Comparison of ENCODE assay signal across 1 cellular context in genomic region chr7:76317782-76318487, GRCh38.
A peak's percentile ranks its signal among the peaks of the same experiment; 100 is the strongest.
TF ChIP-seq lines count a peak whose summit lies in the region.

No MANE protein-coding gene starts in this region.

TF ChIP-seq in HEK293, 187 proteins besides CTCF, POLR2A, EP300 and RAD21 (continued from another document):
- TF ChIP-seq, protein P1, sequence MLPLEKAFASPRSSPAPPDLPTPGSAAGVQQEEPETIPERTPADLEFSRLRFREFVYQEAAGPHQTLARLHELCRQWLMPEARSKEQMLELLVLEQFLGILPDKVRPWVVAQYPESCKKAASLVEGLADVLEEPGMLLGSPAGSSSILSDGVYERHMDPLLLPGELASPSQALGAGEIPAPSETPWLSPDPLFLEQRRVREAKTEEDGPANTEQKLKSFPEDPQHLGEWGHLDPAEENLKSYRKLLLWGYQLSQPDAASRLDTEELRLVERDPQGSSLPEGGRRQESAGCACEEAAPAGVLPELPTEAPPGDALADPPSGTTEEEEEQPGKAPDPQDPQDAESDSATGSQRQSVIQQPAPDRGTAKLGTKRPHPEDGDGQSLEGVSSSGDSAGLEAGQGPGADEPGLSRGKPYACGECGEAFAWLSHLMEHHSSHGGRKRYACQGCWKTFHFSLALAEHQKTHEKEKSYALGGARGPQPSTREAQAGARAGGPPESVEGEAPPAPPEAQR (tag by site-specific recombination; IDR thresholded peaks at IDR 0.05) = no peak
- TF ChIP-seq IKZF3 (tag by site-specific recombination; IDR thresholded peaks at IDR 0.05) (no peak), KLF7 (tag by site-specific recombination; IDR thresholded peaks at IDR 0.05; ENCODE audit: borderline replicate concordance) (no peak), ZNF843 (tag by site-specific recombination; IDR thresholded peaks at IDR 0.05) (no peak), ZNF544 (tag by site-specific recombination; IDR thresholded peaks at IDR 0.05) (no peak), ZNF341 (tag by site-specific recombination; IDR thresholded peaks at IDR 0.05; ENCODE audit: low read depth) (no peak), ZNF391 (tag by site-specific recombination; IDR thresholded peaks at IDR 0.05; ENCODE audit: borderline replicate concordance, low read depth) (0 out of 2 replicates have a peak, but pooled peaks have one; percentile 40), ZNF76 (tag by site-specific recombination; IDR thresholded peaks at IDR 0.05; ENCODE audit: borderline replicate concordance, low read depth) (no peak), YY1 (tag by site-specific recombination; IDR thresholded peaks at IDR 0.05) (no peak), KLF9 (tag by site-specific recombination; IDR thresholded peaks at IDR 0.05; ENCODE audit: low read depth) (no peak), ZBTB1 (tag by site-specific recombination; IDR thresholded peaks at IDR 0.05) (no peak), ZNF629 (tag by site-specific recombination; IDR thresholded peaks at IDR 0.05) (peak; percentile 53; the same call in 1 of the 2 replicates), SETDB1 (IDR thresholded peaks at IDR 0.05; ENCODE audit: insufficient read length, low read length) (no peak), ZNF837 (tag by site-specific recombination; IDR thresholded peaks at IDR 0.05) (no peak), ZNF768 (tag by site-specific recombination; IDR thresholded peaks at IDR 0.05) (no peak), PRDM2 (tag by site-specific recombination; IDR thresholded peaks at IDR 0.05; ENCODE audit: borderline replicate concordance) (no peak), ZNF692 (tag by site-specific recombination; IDR thresholded peaks at IDR 0.05) (peak; percentile 74), ZFP69B (tag by site-specific recombination; IDR thresholded peaks at IDR 0.05) (peak; percentile 71; the same call in 1 of the 2 replicates), ZNF510 (tag by site-specific recombination; IDR thresholded peaks at IDR 0.05; ENCODE audit: insufficient replicate concordance) (no peak), ZNF426 (tag by site-specific recombination; IDR thresholded peaks at IDR 0.05) (no peak), ZNF777 (tag by site-specific recombination; IDR thresholded peaks at IDR 0.05; ENCODE audit: borderline replicate concordance) (peak; percentile 98), ZFP37 (tag by site-specific recombination; IDR thresholded peaks at IDR 0.05) (no peak), ZNF311 (tag by site-specific recombination; IDR thresholded peaks at IDR 0.05; ENCODE audit: borderline replicate concordance) (no peak), ZNF174 (tag by site-specific recombination; IDR thresholded peaks at IDR 0.05) (no peak), ZNF239 (tag by site-specific recombination; IDR thresholded peaks at IDR 0.05) (no peak)
- TF ChIP-seq, protein P2, sequence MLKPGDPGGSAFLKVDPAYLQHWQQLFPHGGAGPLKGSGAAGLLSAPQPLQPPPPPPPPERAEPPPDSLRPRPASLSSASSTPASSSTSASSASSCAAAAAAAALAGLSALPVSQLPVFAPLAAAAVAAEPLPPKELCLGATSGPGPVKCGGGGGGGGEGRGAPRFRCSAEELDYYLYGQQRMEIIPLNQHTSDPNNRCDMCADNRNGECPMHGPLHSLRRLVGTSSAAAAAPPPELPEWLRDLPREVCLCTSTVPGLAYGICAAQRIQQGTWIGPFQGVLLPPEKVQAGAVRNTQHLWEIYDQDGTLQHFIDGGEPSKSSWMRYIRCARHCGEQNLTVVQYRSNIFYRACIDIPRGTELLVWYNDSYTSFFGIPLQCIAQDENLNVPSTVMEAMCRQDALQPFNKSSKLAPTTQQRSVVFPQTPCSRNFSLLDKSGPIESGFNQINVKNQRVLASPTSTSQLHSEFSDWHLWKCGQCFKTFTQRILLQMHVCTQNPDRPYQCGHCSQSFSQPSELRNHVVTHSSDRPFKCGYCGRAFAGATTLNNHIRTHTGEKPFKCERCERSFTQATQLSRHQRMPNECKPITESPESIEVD (tag by site-specific recombination; IDR thresholded peaks at IDR 0.05) = no peak
- TF ChIP-seq, protein P3, sequence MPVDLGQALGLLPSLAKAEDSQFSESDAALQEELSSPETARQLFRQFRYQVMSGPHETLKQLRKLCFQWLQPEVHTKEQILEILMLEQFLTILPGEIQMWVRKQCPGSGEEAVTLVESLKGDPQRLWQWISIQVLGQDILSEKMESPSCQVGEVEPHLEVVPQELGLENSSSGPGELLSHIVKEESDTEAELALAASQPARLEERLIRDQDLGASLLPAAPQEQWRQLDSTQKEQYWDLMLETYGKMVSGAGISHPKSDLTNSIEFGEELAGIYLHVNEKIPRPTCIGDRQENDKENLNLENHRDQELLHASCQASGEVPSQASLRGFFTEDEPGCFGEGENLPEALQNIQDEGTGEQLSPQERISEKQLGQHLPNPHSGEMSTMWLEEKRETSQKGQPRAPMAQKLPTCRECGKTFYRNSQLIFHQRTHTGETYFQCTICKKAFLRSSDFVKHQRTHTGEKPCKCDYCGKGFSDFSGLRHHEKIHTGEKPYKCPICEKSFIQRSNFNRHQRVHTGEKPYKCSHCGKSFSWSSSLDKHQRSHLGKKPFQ (tag by site-specific recombination; IDR thresholded peaks at IDR 0.05) = no peak
- TF ChIP-seq, protein P4, sequence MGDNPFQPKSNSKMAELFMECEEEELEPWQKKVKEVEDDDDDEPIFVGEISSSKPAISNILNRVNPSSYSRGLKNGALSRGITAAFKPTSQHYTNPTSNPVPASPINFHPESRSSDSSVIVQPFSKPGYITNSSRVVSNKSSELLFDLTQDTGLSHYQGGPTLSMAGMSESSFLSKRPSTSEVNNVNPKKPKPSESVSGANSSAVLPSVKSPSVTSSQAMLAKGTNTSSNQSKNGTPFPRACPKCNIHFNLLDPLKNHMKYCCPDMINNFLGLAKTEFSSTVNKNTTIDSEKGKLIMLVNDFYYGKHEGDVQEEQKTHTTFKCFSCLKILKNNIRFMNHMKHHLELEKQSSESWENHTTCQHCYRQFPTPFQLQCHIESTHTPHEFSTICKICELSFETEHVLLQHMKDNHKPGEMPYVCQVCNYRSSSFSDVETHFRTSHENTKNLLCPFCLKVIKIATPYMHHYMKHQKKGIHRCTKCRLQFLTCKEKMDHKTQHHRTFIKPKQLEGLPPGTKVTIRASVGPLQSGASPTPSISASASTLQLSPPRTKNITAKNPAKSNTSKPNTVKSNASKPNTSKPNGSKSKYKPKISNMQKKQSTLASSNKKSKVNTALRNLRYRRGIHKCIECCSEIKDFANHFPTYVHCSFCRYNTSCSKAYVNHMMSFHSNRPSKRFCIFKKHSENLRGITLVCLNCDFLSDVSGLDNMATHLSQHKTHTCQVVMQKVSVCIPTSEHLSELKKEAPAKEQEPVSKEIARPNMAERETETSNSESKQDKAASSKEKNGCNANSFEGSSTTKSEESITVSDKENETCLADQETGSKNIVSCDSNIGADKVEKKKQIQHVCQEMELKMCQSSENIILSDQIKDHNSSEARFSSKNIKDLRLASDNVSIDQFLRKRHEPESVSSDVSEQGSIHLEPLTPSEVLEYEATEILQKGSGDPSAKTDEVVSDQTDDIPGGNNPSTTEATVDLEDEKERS (tag by site-specific recombination; IDR thresholded peaks at IDR 0.05) = no peak
TF ChIP-seq in HEK293: peak in this region for 28.
